ENCODE assay signal across 26 cellular contexts in the genomic region with DNA sequence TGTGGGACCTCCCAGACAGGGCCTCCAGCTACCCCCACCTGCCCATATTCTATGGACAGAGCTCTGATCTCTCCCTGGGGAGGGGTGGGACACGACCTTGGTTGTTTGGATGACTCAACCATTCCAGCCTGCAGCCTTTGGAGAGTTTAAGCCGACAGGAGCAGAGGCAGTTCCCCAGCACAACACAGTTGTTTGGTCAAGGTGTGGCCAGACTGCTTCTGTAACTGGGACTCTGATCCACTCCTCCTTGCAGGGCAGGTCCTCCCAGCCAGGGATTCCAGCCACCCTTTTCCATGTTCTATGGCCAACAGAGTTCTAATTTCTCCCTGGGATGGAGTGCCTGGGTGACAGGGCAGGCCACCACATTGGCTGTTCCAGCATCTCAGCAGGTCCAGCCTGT.
DNase-seq lines count a peak whose midpoint lies in the region; ATAC-seq and TF ChIP-seq lines count a peak whose summit lies in the region.
"Had no signal": no experiment of that assay in that cellular context is flagged by ENCODE, and none has a peak within 500 bp of the region (broad histone marks: within the 10 kb centered on the region; RNA-seq: fewer than 3 reads in every experiment).

No MANE protein-coding gene starts in this region.

- WGBS in IMR-90 (ENCODE audit: extremely low coverage in 2 of 2, insufficient read length in 1 of 2), 2 experiments: 60% methylated on average over 1 of the region's 2 CpGs; no CpG with 5 or more reads in 1 of the 2 experiments
- 76% methylated on average over 2 of the region's 2 CpGs; no CpG with 5 or more reads in 1 of the 2 donors for WGBS in testis, 2 donors
- WGBS in heart right ventricle, 2 donors: 41 to 63% methylated on average over 2 of the region's 2 CpGs

- no peak for TF ChIP-seq CTCF in IMR-90 (conservative IDR thresholded peaks at IDR 0.05; ENCODE audit: low read depth, low read length)
- TF ChIP-seq CTCF in testis (IDR thresholded peaks at IDR 0.05): no peak
- TF ChIP-seq CTCF in heart right ventricle (IDR thresholded peaks at IDR 0.05): no peak

- intact Hi-C loops in IMR-90 (cut with micrococcal nuclease): loop anchor here (10.0 kb wide), 1 partner anchor 65 kb away; no protein-coding TSS in a partner anchor
- intact Hi-C loops in sciatic nerve (cut with DNase I): no loop called here
- intact Hi-C loops in testis (cut with DNase I; ENCODE audit: low total_unique reads): no loop called here
- intact Hi-C loops in heart right ventricle (cut with DNase I): no loop called here

- in situ Hi-C loops in IMR-90 (cut with MboI; ENCODE audit: low sequenced_read_pairs): no loop called here

- dilution Hi-C loops in IMR-90 (cut with HindIII; ENCODE audit: low sequenced_read_pairs, unreplicated experiment): no loop called here

- no peak overlapping the region for H3K23ac ChIP-seq in IMR-90 (ENCODE audit: low read depth, low read length)

- POLR2A ChIA-PET in IMR-90 (lab: Charles Lee; ENCODE audit: unreplicated experiment): no interaction called here

- no peak overlapping the region for H3K9ac ChIP-seq in IMR-90 (ENCODE audit: low read depth, low read length)

- H2AK5ac ChIP-seq in IMR-90 (ENCODE audit: low read depth, low read length): no peak overlapping the region

- H2AFZ ChIP-seq in IMR-90 (replicated peaks; ENCODE audit: low read length, poor library complexity): peak overlapping the region; percentile 51

- no TSS peak for BruUV-seq in IMR-90 (replicated peaks; lab: Mats Ljungman, UMichigan)

- peak overlapping the region; percentile 76; the same call in 1 of the 2 replicates for H3K14ac ChIP-seq in IMR-90 (replicated peaks; ENCODE audit: low read depth, low read length)

- H3K56ac ChIP-seq in IMR-90 (ENCODE audit: extremely low read depth, insufficient read depth, low read length): no peak overlapping the region

- no peak overlapping the region for H2BK5ac ChIP-seq in IMR-90 (ENCODE audit: low read depth, low read length, poor library complexity, severe bottlenecking)

- H4K20me1 ChIP-seq in IMR-90 (ENCODE audit: insufficient read depth, low read length): no peaks in the 10 kb centered on the region

- H2AK9ac ChIP-seq in IMR-90 (replicated peaks; ENCODE audit: low read depth, low read length, poor library complexity): no peak overlapping the region

- H2BK15ac ChIP-seq in IMR-90 (ENCODE audit: low read depth, low read length): no peak overlapping the region

- 0 out of 2 replicates have a peak overlapping the region, but pooled peaks have one; percentile 32 for H2BK120ac ChIP-seq in IMR-90 (ENCODE audit: low read depth, low read length)

- no peak overlapping the region for H2BK20ac ChIP-seq in IMR-90 (ENCODE audit: low read depth, low read length)

- no peak overlapping the region for H4K5ac ChIP-seq in IMR-90 (ENCODE audit: low read depth, low read length)

- H3K27ac ChIP-seq in IMR-90 (ENCODE audit: insufficient read depth, low read length) (no peak overlapping the region), testis (no peak overlapping the region), heart right ventricle (no peak overlapping the region)
- H3K27ac ChIP-seq: C4-2B, esophagus muscularis mucosa, gastrocnemius medialis, thyroid gland had no signal

- H3K18ac ChIP-seq in IMR-90 (ENCODE audit: low read depth, low read length): no peak overlapping the region

- ATAC-seq in IMR-90 (ENCODE audit: low read depth) (peak; percentile 49; the same call in 1 of the 2 replicates), left lobe of liver (peak; percentile 25), sciatic nerve (peak; percentile 26), HG02973 (IDR thresholded peaks at IDR 0.05; ENCODE audit: unreplicated experiment) (no peak), heart right ventricle (no peak), GM18517 (IDR thresholded peaks at IDR 0.05; ENCODE audit: unreplicated experiment) (no peak)
- ATAC-seq: effector memory CD8-positive, alpha-beta T cell; gastrocnemius medialis; K562 had no signal

- H3K4me1 ChIP-seq in IMR-90 (ENCODE audit: control insufficient read depth, insufficient read depth, low read length) (peaks cover 4% of the 10 kb centered on the region; the same call in 1 of the 2 replicates), testis (no peaks in the 10 kb centered on the region), heart right ventricle (no peaks in the 10 kb centered on the region)
- H3K4me1 ChIP-seq: esophagus muscularis mucosa, gastrocnemius medialis, thyroid gland had no signal

- DNase-seq in IMR-90 (peak; percentile 33), amniotic epithelial cell (ENCODE audit: low read depth) (peak; percentile 4), left lobe of liver (ENCODE audit: low spot score) (no peak), sciatic nerve (ENCODE audit: low spot score) (no peak), testis (no peak), heart right ventricle (no peak)
- DNase-seq: activated CD4-positive, alpha-beta memory T cell treated with anti-CD3 and anti-CD28 coated beads for 36 hours; activated effector memory CD4-positive, alpha-beta T cell treated with Interleukin-2 at 50 U/mL for 16 hours; activated naive CD8-positive, alpha-beta T cell treated with anti-CD3 and anti-CD28 coated beads for 36 hours; activated T-cell treated with anti-CD3 and anti-CD28 coated beads for 4 hours; effector memory CD8-positive, alpha-beta T cell; gastrocnemius medialis; hypothalamus; MM.1S; NCI-H1417 treated with DMSO at 0.1 percent for 48 hours; NCI-H2081 treated with DMSO at 0.1 percent for 48 hours; NCI-H446; SHP77; stimulated activated CD4-positive, alpha-beta T cell treated with anti-CD3 and anti-CD28 coated beads, Interleukin-4, amount 100 ng/mL, for 4 hours; stimulated activated naive CD4-positive, alpha-beta T cell; thyroid gland had no signal

- H3K79me1 ChIP-seq in IMR-90 (ENCODE audit: low read depth in 1 of 2, low read length in 2 of 2): no peaks in the 10 kb centered on the region

- TF ChIP-seq POLR2A in IMR-90 (IDR thresholded peaks at IDR 0.05; ENCODE audit: low read depth, low read length) (no peak), testis (IDR thresholded peaks at IDR 0.05) (no peak)

- no peaks in the 10 kb centered on the region for H3K36me3 ChIP-seq in IMR-90 (ENCODE audit: control insufficient read depth, insufficient read depth, low read length)
- H3K36me3 ChIP-seq in testis (ENCODE audit: low read depth, missing control alignments): no peaks in the 10 kb centered on the region
- H3K36me3 ChIP-seq in heart right ventricle: no peaks in the 10 kb centered on the region
- H3K36me3 ChIP-seq: esophagus muscularis mucosa, gastrocnemius medialis, thyroid gland had no signal

- H3K9me3 ChIP-seq in IMR-90 (ENCODE audit: control insufficient read depth, insufficient read depth, low read length) (peaks cover 1% of the 10 kb centered on the region; the same call in 1 of the 2 replicates), testis (no peaks in the 10 kb centered on the region), heart right ventricle (peaks cover 0 to 31% (median 0%) of the 10 kb centered on the region in 11 donors)
- H3K9me3 ChIP-seq: gastrocnemius medialis, thyroid gland had no signal

- TF ChIP-seq RAD21 in IMR-90 (IDR thresholded peaks at IDR 0.05; ENCODE audit: low read length): no peak

- no peak overlapping the region for H4K8ac ChIP-seq in IMR-90 (ENCODE audit: low read depth in 2 of 2, low read length in 2 of 2)

- no peak overlapping the region for H3K4me2 ChIP-seq in IMR-90 (ENCODE audit: low read depth, low read length)

- H3K4ac ChIP-seq in IMR-90 (ENCODE audit: low read depth, low read length): no peak overlapping the region

- H4K91ac ChIP-seq in IMR-90 (ENCODE audit: insufficient read depth, low read depth, low read length): no peak overlapping the region

- H3K27me3 ChIP-seq in IMR-90 (ENCODE audit: control insufficient read depth, insufficient read depth, low read length) (no peaks in the 10 kb centered on the region), testis (no peaks in the 10 kb centered on the region), heart right ventricle (no peaks in the 10 kb centered on the region)
- H3K27me3 ChIP-seq: esophagus muscularis mucosa, gastrocnemius medialis, thyroid gland had no signal

- H3K4me3 ChIP-seq in IMR-90 (ENCODE audit: insufficient read depth, low read depth, low read length) (no peak overlapping the region), testis (no peak overlapping the region), heart right ventricle (no peak overlapping the region)
- H3K4me3 ChIP-seq: esophagus muscularis mucosa, gastrocnemius medialis, K562, thyroid gland had no signal

- H3K9me1 ChIP-seq in IMR-90 (ENCODE audit: insufficient read depth, low read length): no peaks in the 10 kb centered on the region

- CTCF ChIA-PET in IMR-90 (lab: Yijun Ruan, JAX): no interaction called here

TF ChIP-seq in IMR-90, 13 proteins besides CTCF, POLR2A, EP300 and RAD21:
- TF ChIP-seq FOS (IDR thresholded peaks at IDR 0.05; ENCODE audit: low read depth, low read length): no peak
- TF ChIP-seq, protein P1, sequence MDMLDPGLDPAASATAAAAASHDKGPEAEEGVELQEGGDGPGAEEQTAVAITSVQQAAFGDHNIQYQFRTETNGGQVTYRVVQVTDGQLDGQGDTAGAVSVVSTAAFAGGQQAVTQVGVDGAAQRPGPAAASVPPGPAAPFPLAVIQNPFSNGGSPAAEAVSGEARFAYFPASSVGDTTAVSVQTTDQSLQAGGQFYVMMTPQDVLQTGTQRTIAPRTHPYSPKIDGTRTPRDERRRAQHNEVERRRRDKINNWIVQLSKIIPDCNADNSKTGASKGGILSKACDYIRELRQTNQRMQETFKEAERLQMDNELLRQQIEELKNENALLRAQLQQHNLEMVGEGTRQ (IDR thresholded peaks at IDR 0.05; ENCODE audit: low read depth, low read length): no peak

Comparison
In these comparisons a context has a peak if more than half of its experiments do, and no peak if none do; other contexts are left out.
1. ATAC-seq: peak in IMR-90 (single experiment), left lobe of liver (single experiment) and sciatic nerve (single experiment); none in HG02973 (single experiment), heart right ventricle (0 of 8) and GM18517 (single experiment).
2. DNase-seq: peak in IMR-90 (single experiment) and amniotic epithelial cell (single experiment); none in left lobe of liver (single experiment), sciatic nerve (single experiment), testis (single experiment) and heart right ventricle (0 of 2).